In the genomic region with DNA sequence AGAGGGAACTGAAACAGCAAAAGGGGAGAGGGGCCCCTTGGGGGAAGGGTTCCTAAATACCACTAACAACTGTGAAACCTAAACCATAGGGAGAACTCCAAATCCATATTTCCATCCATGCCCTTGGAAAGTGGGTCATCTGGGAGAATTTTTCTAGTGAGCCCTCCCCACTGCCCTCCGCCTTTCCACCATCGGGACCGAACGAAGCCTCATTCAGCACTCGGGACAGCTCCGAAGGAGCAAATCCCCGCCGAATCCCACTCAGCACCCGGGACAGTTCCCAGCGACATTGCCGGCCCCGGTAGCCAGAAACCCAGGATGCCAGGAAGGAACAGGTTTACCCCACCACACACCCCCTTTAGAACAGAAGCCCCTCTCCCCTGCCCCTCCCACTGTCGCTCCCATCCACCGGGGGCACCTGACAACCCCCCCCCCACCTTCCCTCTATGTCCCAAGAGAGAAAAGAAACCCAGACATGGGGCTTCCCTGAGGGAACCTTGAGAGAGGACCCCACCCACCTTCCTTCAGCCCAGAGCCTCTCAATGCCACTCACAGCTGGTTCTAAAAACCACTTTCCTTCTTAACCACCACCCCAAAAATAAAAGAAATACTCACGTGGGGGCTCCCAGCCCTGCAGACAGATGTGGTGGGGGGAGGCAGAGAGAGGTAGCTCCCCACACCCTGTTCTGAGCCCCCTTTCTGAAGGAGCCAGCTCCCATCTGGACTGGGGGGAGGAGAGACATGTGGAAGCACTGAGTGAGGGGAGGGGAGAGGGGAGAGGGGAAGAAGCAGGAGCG, we compare ENCODE assay signal across 8 cellular contexts. TPM values are rescaled to one million over a fixed set of nuclear protein-coding genes. Genes with fewer than 3 reads are reported as not detected.
DNase-seq lines count a peak whose midpoint lies in the region; ATAC-seq and TF ChIP-seq lines count a peak whose summit lies in the region.

No MANE protein-coding gene starts in this region.

- no peak overlapping the region for H3K9ac ChIP-seq in trophoblast cell (ENCODE audit: low read length)

- H3K27me3 Mint-ChIP-seq in CD8-positive, alpha-beta memory T cell: peaks cover 74 to 87% of the 10 kb centered on the region in 2 donors

- H3K79me1 ChIP-seq in trophoblast cell (ENCODE audit: low read length): no peaks in the 10 kb centered on the region

- no peak overlapping the region for H3K4me3 Mint-ChIP-seq in CD8-positive, alpha-beta memory T cell

- no peak overlapping the region for H2BK12ac ChIP-seq in trophoblast cell (ENCODE audit: low read length)

- no peaks in the 10 kb centered on the region for H3K36me3 Mint-ChIP-seq in CD8-positive, alpha-beta memory T cell

- H4K91ac ChIP-seq in trophoblast cell (ENCODE audit: low read depth, low read length): no peak overlapping the region

- no peaks in the 10 kb centered on the region for H3K79me2 ChIP-seq in trophoblast cell (ENCODE audit: control insufficient read depth, insufficient read depth, low read length, poor library complexity)

- H2BK120ac ChIP-seq in trophoblast cell (ENCODE audit: insufficient read depth, low read length, poor library complexity): no peak overlapping the region

- no peak overlapping the region for H3K18ac ChIP-seq in trophoblast cell (ENCODE audit: low read length)

- H3K27ac ChIP-seq in CD8-positive, alpha-beta memory T cell (ENCODE audit: low read depth, low read length): no peak overlapping the region
- H3K27ac ChIP-seq in trophoblast cell (ENCODE audit: low read depth, low read length) (no peak overlapping the region), gastroesophageal sphincter (no peak overlapping the region)

- H2AFZ ChIP-seq in trophoblast cell (ENCODE audit: insufficient read depth, low read length, poor library complexity): no peak overlapping the region

- H3K4me2 ChIP-seq in trophoblast cell (ENCODE audit: low read length): no peak overlapping the region

- H2AK5ac ChIP-seq in trophoblast cell (ENCODE audit: low read length): no peak overlapping the region

- no peak overlapping the region for H3K4me3 ChIP-seq in CD8-positive, alpha-beta memory T cell (ENCODE audit: low read length)
- H3K4me3 ChIP-seq in fibroblast of pulmonary artery (replicated peaks; ENCODE audit: low read depth, low read length) (no peak overlapping the region), trophoblast cell (ENCODE audit: low read depth, low read length) (no peak overlapping the region), gastroesophageal sphincter (no peak overlapping the region)

- no peak overlapping the region for H4K12ac ChIP-seq in trophoblast cell (ENCODE audit: low read depth, low read length)

- H3K4me1 ChIP-seq in CD8-positive, alpha-beta memory T cell (ENCODE audit: insufficient read depth, low read length): peaks cover 6% of the 10 kb centered on the region
- H3K4me1 ChIP-seq in trophoblast cell (ENCODE audit: control insufficient read depth in 1 of 2, insufficient read depth in 2 of 2, low read length in 2 of 2) (peaks cover 3 to 10% of the 10 kb centered on the region in 2 experiments), gastroesophageal sphincter (peaks cover 0 to 18% (median 9%) of the 10 kb centered on the region in 3 donors)

- TF ChIP-seq POLR2A in gastroesophageal sphincter (IDR thresholded peaks at IDR 0.05): no peak

- no CpG with 5 or more reads among the region's 16 CpGs for WGBS in trophoblast cell (ENCODE audit: extremely low coverage, insufficient coverage, insufficient read length)
- 0 to 20% methylated on average over 1 of the region's 16 CpGs for WGBS in gastroesophageal sphincter (ENCODE audit: low coverage in 1 of 2), 2 donors

- peaks cover 7 to 11% (median 10%) of the 10 kb centered on the region in 3 donors for H3K4me1 Mint-ChIP-seq in CD8-positive, alpha-beta memory T cell

- TF ChIP-seq CTCF in fibroblast of pulmonary artery (IDR thresholded peaks at IDR 0.05; ENCODE audit: low read length, missing control alignments) (no peak), gastroesophageal sphincter (IDR thresholded peaks at IDR 0.05) (no peak)

- no peak overlapping the region for H3K14ac ChIP-seq in trophoblast cell (ENCODE audit: low read length)

- H3K36me3 ChIP-seq in CD8-positive, alpha-beta memory T cell (ENCODE audit: insufficient read depth, low read length): no peaks in the 10 kb centered on the region
- H3K36me3 ChIP-seq in trophoblast cell (ENCODE audit: control insufficient read depth in 1 of 2, insufficient read depth in 2 of 2, low read length in 2 of 2) (no peaks in the 10 kb centered on the region), gastroesophageal sphincter (no peaks in the 10 kb centered on the region)

- H3K27ac Mint-ChIP-seq in CD8-positive, alpha-beta memory T cell: no peak overlapping the region

- no peak overlapping the region for H3K23ac ChIP-seq in trophoblast cell (ENCODE audit: low read length)

- no peak overlapping the region for H3K4ac ChIP-seq in trophoblast cell (ENCODE audit: low read depth, low read length)

- POLR2A ChIA-PET in CD8-positive, alpha-beta memory T cell (lab: Charles Lee): no interaction called here

- H4K8ac ChIP-seq in trophoblast cell (ENCODE audit: low read depth, low read length): no peak overlapping the region

- H3K9me3 ChIP-seq in CD8-positive, alpha-beta memory T cell (ENCODE audit: low read length): no peaks in the 10 kb centered on the region
- H3K9me3 ChIP-seq in trophoblast cell (ENCODE audit: insufficient read depth, low read depth, low read length) (peaks cover 8% of the 10 kb centered on the region), gastroesophageal sphincter (no peaks in the 10 kb centered on the region)

- CTCF ChIA-PET in CD8-positive, alpha-beta memory T cell (lab: Charles Lee): no interaction called here

- DNase-seq in CD8-positive, alpha-beta memory T cell: peak; percentile 13 to 59 (median 31)
- DNase-seq in M059J (ENCODE audit: low read depth): peak; percentile 58
- peak; percentile 48 for DNase-seq in activated CD8-positive, alpha-beta memory T cell treated with anti-CD3 and anti-CD28 coated beads, Interleukin-2, amount 50 U/mL, for 4 hours
- DNase-seq in fibroblast of pulmonary artery (ENCODE audit: low read depth): peak; percentile 72
- DNase-seq in trophoblast cell: peak; percentile 61 to 87
- no peak for DNase-seq in cortex of kidney (lab: John Stamatoyannopoulos, UW)

- peaks cover 0 to 6% (median 4%) of the 10 kb centered on the region in 5 donors for H3K9me3 Mint-ChIP-seq in CD8-positive, alpha-beta memory T cell

- ATAC-seq in gastroesophageal sphincter (no peak), HG02798 (IDR thresholded peaks at IDR 0.05; ENCODE audit: poor library complexity, unreplicated experiment) (no peak)

- H2BK5ac ChIP-seq in trophoblast cell (ENCODE audit: low read depth, low read length, poor library complexity): no peak overlapping the region

- TF ChIP-seq EP300 in gastroesophageal sphincter (IDR thresholded peaks at IDR 0.05): no peak

- peaks cover 55% of the 10 kb centered on the region for H3K27me3 ChIP-seq in CD8-positive, alpha-beta memory T cell (ENCODE audit: insufficient read depth, low read length, poor library complexity, severe bottlenecking)
- peaks cover 23% of the 10 kb centered on the region for H3K27me3 ChIP-seq in trophoblast cell (ENCODE audit: insufficient read depth, low read length)
- peaks cover 97% of the 10 kb centered on the region for H3K27me3 ChIP-seq in gastroesophageal sphincter

RNA-seq across cellular contexts. Expression of gene DLGAP3, which starts 4.5 kb away (rescaled TPM):
- under 1 TPM; 0.59 to 0.82 TPM for total RNA-seq in CD8-positive, alpha-beta memory T cell
- not detected for polyA plus RNA-seq in CD8-positive, alpha-beta memory T cell
- 0.05 TPM in 1 of 2 replicates, not detected in the other for total RNA-seq in M059J (2014; rRNA removed; shearing (Covaris generic))
- polyA plus RNA-seq in trophoblast cell (2013): 0.26 and 0.31 TPM in 2 replicates
- under 1 TPM in 2 of 4 donors, not detected in 2; 0.12 to 0.13 TPM for total RNA-seq in gastroesophageal sphincter
